8 cellular contexts compared by ENCODE assay signal in the genomic region with DNA sequence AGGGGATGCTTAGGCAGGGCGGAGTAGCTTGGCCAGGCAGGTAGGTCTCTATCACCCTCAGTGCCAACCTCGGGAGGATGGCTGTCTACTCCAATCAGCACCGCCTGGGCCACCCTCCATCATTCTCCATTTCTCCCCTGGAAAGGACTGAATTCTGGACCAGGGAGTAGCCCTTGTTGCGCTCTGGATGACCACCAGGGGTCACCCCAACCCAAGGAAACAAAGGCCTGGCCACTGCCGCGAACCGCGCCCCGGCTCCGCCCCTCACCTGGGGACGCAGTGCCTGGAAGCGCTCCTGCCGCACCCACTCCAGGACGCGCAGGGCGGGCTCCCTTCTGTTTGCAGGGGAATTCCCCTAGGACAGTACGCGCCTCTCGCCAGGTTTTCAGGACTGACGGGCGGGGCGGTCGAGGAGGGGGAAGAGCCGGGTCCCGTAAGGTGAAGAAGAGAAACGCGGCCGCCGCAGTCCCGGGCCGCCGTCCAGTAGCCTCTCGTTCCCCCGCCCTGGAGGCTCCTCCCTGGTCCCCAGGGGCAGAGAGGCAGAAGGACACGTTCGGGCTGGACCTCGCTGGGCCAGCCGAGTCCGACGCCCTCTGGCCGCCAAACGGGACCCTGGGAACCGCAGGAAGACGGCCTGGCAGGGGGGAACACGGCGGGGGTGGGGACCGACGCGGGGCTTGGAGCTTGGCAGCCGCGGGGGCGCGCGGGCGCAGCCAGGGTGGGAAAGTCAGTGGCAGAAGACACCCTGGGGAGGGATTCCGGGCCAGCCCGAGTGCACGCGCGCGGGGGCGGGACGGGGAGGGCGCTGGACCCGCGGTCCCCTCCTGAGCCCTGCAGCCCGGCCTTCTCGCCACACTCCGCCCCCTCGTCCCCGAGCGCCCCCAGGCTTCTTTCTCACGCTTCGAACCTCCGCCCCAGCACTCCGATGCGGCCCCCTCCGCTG. TPM values are rescaled to one million over a fixed set of nuclear protein-coding genes. Genes with fewer than 3 reads are reported as not detected.
DNase-seq lines count a peak whose midpoint lies in the region; ATAC-seq, FAIRE-seq and TF ChIP-seq lines count a peak whose summit lies in the region.

No MANE protein-coding gene starts in this region.

- DNase-seq in GM12892 (ENCODE audit: insufficient read length) (peak; percentile 95), NCI-H2107 treated with DMSO at 0.1 percent for 48 hours (lab: John Stamatoyannopoulos, UW; ENCODE audit: unreplicated experiment) (peak; percentile 87), breast epithelium (ENCODE audit: low spot score in 2 of 2) (peak; percentile 91 to 93), iPS-NIHi7 (ENCODE audit: extremely low spot score) (peak; percentile 97)

- H3K36me3 ChIP-seq in breast epithelium: no peaks in the 10 kb centered on the region

- intact Hi-C loops in breast epithelium (cut with DNase I; ENCODE audit: low total_unique reads): loop anchor here (1.0 kb wide), 1 partner anchor 18 kb away; no protein-coding TSS in a partner anchor

- no peaks in the 10 kb centered on the region for H3K9me3 ChIP-seq in breast epithelium

- peak overlapping the region; percentile 84 for H3K27ac ChIP-seq in VCaP
- H3K27ac ChIP-seq in breast epithelium: peak overlapping the region; percentile 75 to 84
- peak overlapping the region in 18 of 21 experiments; percentile 3 to 84 (median 65) for H3K27ac ChIP-seq in skin epidermis

- ATAC-seq in HG02943 (IDR thresholded peaks at IDR 0.05; ENCODE audit: low read depth, unreplicated experiment) (peak; percentile 70), GM18505 (IDR thresholded peaks at IDR 0.05; ENCODE audit: unreplicated experiment) (no peak)

- peak; percentile 92 for FAIRE-seq in GM12892 (lab: Jason Lieb, UNC)

- no peaks in the 10 kb centered on the region for H3K4me1 ChIP-seq in breast epithelium

- H3K4me3 ChIP-seq in breast epithelium (peak overlapping the region; percentile 39 to 80 (median 65)), skin epidermis (peak overlapping the region; percentile 39 to 66 (median 43))

- TF ChIP-seq POLR2A in GM12892 (IDR thresholded peaks at IDR 0.05; ENCODE audit: low read depth, low read length): no peak
- no peak for TF ChIP-seq POLR2A in breast epithelium (IDR thresholded peaks at IDR 0.05)
- TF ChIP-seq POLR2A in GM18505 (IDR thresholded peaks at IDR 0.05; ENCODE audit: borderline replicate concordance, extremely low read depth, insufficient read depth, insufficient read length): no peak

- peak; percentile 91 for TF ChIP-seq CTCF in VCaP (conservative IDR thresholded peaks at IDR 0.05)
- peak; percentile 93 to 97 (median 95) for TF ChIP-seq CTCF in breast epithelium (IDR thresholded peaks at IDR 0.05)

- peaks cover 0 to 4% of the 10 kb centered on the region in 2 donors for H3K27me3 ChIP-seq in breast epithelium

RNA-seq across cellular contexts. Expression of a gene that starts 7.1 kb away (rescaled TPM):
- 0.11 TPM for polyA plus RNA-seq in GM12892 (2012; ENCODE audit: missing spikeins)
- 1 to 10 TPM; 3.3 to 7.9 (median 3.7) TPM for total RNA-seq in breast epithelium

RNA-seq across cellular contexts. Expression of a gene that starts 30.9 kb away (rescaled TPM):
- not detected for polyA plus RNA-seq in GM12892 (2012; ENCODE audit: missing spikeins)
- under 1 TPM; under 0.01 to 0.88 (median 0.16) TPM for total RNA-seq in breast epithelium

RNA-seq across cellular contexts. Expression of a gene that starts 58.8 kb away (rescaled TPM):
- not detected for polyA plus RNA-seq in GM12892 (2012; ENCODE audit: missing spikeins)
- not detected for total RNA-seq in breast epithelium
